In the genomic region with DNA sequence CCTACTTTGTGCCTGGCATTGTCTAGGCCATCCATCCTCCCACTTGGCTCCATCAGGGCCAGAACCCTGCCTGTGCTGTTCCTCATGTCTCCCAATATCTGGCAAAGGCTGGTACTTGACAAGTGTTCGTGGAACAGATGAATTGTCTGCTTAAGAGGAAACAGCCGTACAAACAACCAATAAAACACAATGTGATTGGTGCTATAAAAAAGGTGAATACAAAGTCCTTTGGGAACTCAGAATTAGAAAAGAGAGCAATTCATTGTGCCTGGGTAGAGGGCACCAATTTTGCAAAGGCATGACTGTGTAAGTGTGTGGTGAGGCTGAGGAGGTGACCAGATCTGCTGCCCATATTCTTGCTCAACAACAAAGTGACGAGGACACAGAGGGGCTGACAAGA, we compare ENCODE assay signal across 34 cellular contexts.
"Had no signal": no experiment of that assay in that cellular context is flagged by ENCODE, and none has a peak within 500 bp of the region (broad histone marks: within the 10 kb centered on the region; RNA-seq: fewer than 3 reads in every experiment).

No MANE protein-coding gene starts in this region.

- ATAC-seq: activated CD8-positive, alpha-beta memory T cell treated with anti-CD3 and anti-CD28 coated beads, Interleukin-2, amount 10 ng/mL, durations not matched to agents 7 days and 5 days; activated CD8-positive, alpha-beta T cell treated with anti-CD3 and anti-CD28 coated beads, Interleukin-2, amount 10 ng/mL, durations not matched to agents 7 days and 5 days; activated naive CD8-positive, alpha-beta T cell treated with anti-CD3 and anti-CD28 coated beads, Interleukin-2, amount 50 U/mL, for 24 hours; body of pancreas had no signal

- H3K9me3 Mint-ChIP-seq: activated B cell treated with CpG ODN at 0.5 μM for 24 hours; activated CD4-positive, alpha-beta memory T cell treated with anti-CD3 and anti-CD28 coated beads, Interleukin-2, amount 10 ng/mL, durations not matched to agents 7 days and 5 days; activated CD4-positive, alpha-beta T cell treated with anti-CD3 and anti-CD28 coated beads, Interleukin-2, amount 10 ng/mL, durations not matched to agents 24 days and 14 days; activated naive CD4-positive, alpha-beta T cell treated with anti-CD3 and anti-CD28 coated beads, Interleukin-2, amount 10 ng/mL, durations not matched to agents 7 days and 5 days; activated naive CD4-positive, alpha-beta T cell treated with anti-CD3 and anti-CD28 coated beads, Interleukin-2, amount 50 U/mL, for 24 hours; activated naive CD8-positive, alpha-beta T cell treated with anti-CD3 and anti-CD28 coated beads, Interleukin-2, amount 10 ng/mL, durations not matched to agents 7 days and 5 days; activated naive CD8-positive, alpha-beta T cell treated with anti-CD3 and anti-CD28 coated beads, Interleukin-2, amount 50 U/mL, for 24 hours; activated T-cell treated with anti-CD3 and anti-CD28 coated beads, Interleukin-2, amount 50 U/mL, for 24 hours; activated T-helper 2 cell treated with anti-CD3 and anti-CD28 coated beads, Interferon-gamma antibody, Interleukin-2, Interleukin-4, amounts not matched to agents 10 μg/mL and 5 μg/mL and 100 μg/mL, durations not matched to agents 14 hours and 24 hours and 36 hours; T-helper 1 cell treated with Interleukin-12 subunit alpha and Interleukin-12 subunit beta and Interleukin-4 antibody, amounts not matched to agents 30 μg/mL and 1 μg/mL, for 36 hours; T-helper 2 cell treated with Interferon-gamma antibody and Interleukin-4, amounts not matched to agents 5 μg/mL and 100 μg/mL, for 36 hours had no signal

- H3K27ac ChIP-seq: body of pancreas, brain microvascular endothelial cell, breast epithelium, VCaP had no signal

- H3K4me3 Mint-ChIP-seq: activated B cell treated with CpG ODN at 0.5 μM for 24 hours; activated CD4-positive, alpha-beta memory T cell treated with anti-CD3 and anti-CD28 coated beads, Interleukin-2, amount 10 ng/mL, durations not matched to agents 7 days and 5 days; activated CD4-positive, alpha-beta T cell treated with anti-CD3 and anti-CD28 coated beads, Interleukin-2, amount 10 ng/mL, durations not matched to agents 24 days and 14 days; activated CD8-positive, alpha-beta memory T cell treated with anti-CD3 and anti-CD28 coated beads, Interleukin-2, amount 10 ng/mL, durations not matched to agents 7 days and 5 days; activated CD8-positive, alpha-beta T cell treated with anti-CD3 and anti-CD28 coated beads, Interleukin-2, amount 10 ng/mL, durations not matched to agents 7 days and 5 days; activated naive CD4-positive, alpha-beta T cell treated with anti-CD3 and anti-CD28 coated beads, Interleukin-2, amount 10 ng/mL, durations not matched to agents 7 days and 5 days; activated naive CD4-positive, alpha-beta T cell treated with anti-CD3 and anti-CD28 coated beads, Interleukin-2, amount 50 U/mL, for 24 hours; activated naive CD8-positive, alpha-beta T cell; activated naive CD8-positive, alpha-beta T cell treated with anti-CD3 and anti-CD28 coated beads, Interleukin-2, amount 10 ng/mL, durations not matched to agents 7 days and 5 days; activated naive CD8-positive, alpha-beta T cell treated with anti-CD3 and anti-CD28 coated beads, Interleukin-2, amount 50 U/mL, for 24 hours; activated T-cell treated with anti-CD3 and anti-CD28 coated beads, Interleukin-2, amount 50 U/mL, for 24 hours; T-helper 1 cell treated with Interleukin-12 subunit alpha and Interleukin-12 subunit beta and Interleukin-4 antibody, amounts not matched to agents 30 μg/mL and 1 μg/mL, for 36 hours; T-helper 2 cell treated with Interferon-gamma antibody and Interleukin-4, amounts not matched to agents 5 μg/mL and 100 μg/mL, for 36 hours had no signal

- H3K36me3 Mint-ChIP-seq: activated CD8-positive, alpha-beta memory T cell treated with anti-CD3 and anti-CD28 coated beads, Interleukin-2, amount 10 ng/mL, durations not matched to agents 7 days and 5 days; activated naive CD4-positive, alpha-beta T cell treated with anti-CD3 and anti-CD28 coated beads, Interleukin-2, amount 10 ng/mL, durations not matched to agents 7 days and 5 days; activated naive CD4-positive, alpha-beta T cell treated with anti-CD3 and anti-CD28 coated beads, Interleukin-2, amount 50 U/mL, for 24 hours; activated naive CD8-positive, alpha-beta T cell; activated naive CD8-positive, alpha-beta T cell treated with anti-CD3 and anti-CD28 coated beads, Interleukin-2, amount 10 ng/mL, durations not matched to agents 7 days and 5 days had no signal

- H3K9me3 ChIP-seq: body of pancreas, breast epithelium had no signal

- H3K36me3 ChIP-seq: brain microvascular endothelial cell, breast epithelium had no signal

- H3K27me3 Mint-ChIP-seq: activated B cell treated with CpG ODN at 0.5 μM for 24 hours; activated CD4-positive, alpha-beta memory T cell treated with anti-CD3 and anti-CD28 coated beads, Interleukin-2, amount 10 ng/mL, durations not matched to agents 7 days and 5 days; activated CD4-positive, alpha-beta T cell treated with anti-CD3 and anti-CD28 coated beads, Interleukin-2, amount 10 ng/mL, durations not matched to agents 24 days and 14 days; activated CD8-positive, alpha-beta memory T cell treated with anti-CD3 and anti-CD28 coated beads, Interleukin-2, amount 10 ng/mL, durations not matched to agents 7 days and 5 days; activated naive CD4-positive, alpha-beta T cell treated with anti-CD3 and anti-CD28 coated beads, Interleukin-2, amount 10 ng/mL, durations not matched to agents 7 days and 5 days; activated naive CD4-positive, alpha-beta T cell treated with anti-CD3 and anti-CD28 coated beads, Interleukin-2, amount 50 U/mL, for 24 hours; activated naive CD8-positive, alpha-beta T cell treated with anti-CD3 and anti-CD28 coated beads, Interleukin-2, amount 10 ng/mL, durations not matched to agents 7 days and 5 days; activated naive CD8-positive, alpha-beta T cell treated with anti-CD3 and anti-CD28 coated beads, Interleukin-2, amount 50 U/mL, for 24 hours; activated T-cell treated with anti-CD3 and anti-CD28 coated beads, Interleukin-2, amount 50 U/mL, for 24 hours had no signal

- DNase-seq: activated B cell treated with CpG ODN at 0.5 μM for 24 hours; activated CD4-positive, alpha-beta memory T cell treated with anti-CD3 and anti-CD28 coated beads, Interleukin-2, amount 10 ng/mL, durations not matched to agents 7 days and 5 days; activated CD4-positive, alpha-beta T cell treated with anti-CD3 and anti-CD28 coated beads for 4 hours; activated CD4-positive, alpha-beta T cell treated with anti-CD3 and anti-CD28 coated beads, Interleukin-2, amount 10 ng/mL, durations not matched to agents 24 days and 14 days; activated CD4-positive, alpha-beta T cell treated with anti-CD3 and anti-CD28 coated beads, Interleukin-2, amount 50 U/mL, for 1 hour; activated CD4-positive, alpha-beta T cell treated with anti-CD3 and anti-CD28 coated beads, Interleukin-2, amount 50 U/mL, for 4 hours; activated CD4-positive, CD25-positive, alpha-beta regulatory T cell treated with anti-CD3 and anti-CD28 coated beads, Interleukin-2, amount 50 U/mL, for 72 hours; activated CD8-positive, alpha-beta memory T cell treated with anti-CD3 and anti-CD28 coated beads for 24 hours; activated CD8-positive, alpha-beta memory T cell treated with anti-CD3 and anti-CD28 coated beads, Interleukin-2, amount 10 ng/mL, durations not matched to agents 7 days and 5 days; activated CD8-positive, alpha-beta memory T cell treated with anti-CD3 and anti-CD28 coated beads, Interleukin-2, amount 50 U/mL, for 48 hours; activated CD8-positive, alpha-beta T cell treated with anti-CD3 and anti-CD28 coated beads, Interleukin-2, amount 10 ng/mL, durations not matched to agents 7 days and 5 days; activated effector memory CD4-positive, alpha-beta T cell treated with Interleukin-2 at 50 U/mL for 16 hours; activated gamma-delta T cell; activated naive CD4-positive, alpha-beta T cell treated with anti-CD3 and anti-CD28 coated beads, Interleukin-2, amount 10 ng/mL, durations not matched to agents 7 days and 5 days; activated naive CD4-positive, alpha-beta T cell treated with Interleukin-2 at 50 U/mL for 16 hours; activated naive CD8-positive, alpha-beta T cell treated with anti-CD3 and anti-CD28 coated beads, Interleukin-2, amount 10 ng/mL, durations not matched to agents 7 days and 5 days; activated naive CD8-positive, alpha-beta T cell treated with anti-CD3 and anti-CD28 coated beads, Interleukin-2, amount 50 U/mL, for 24 hours; activated T-cell treated with anti-CD3 and anti-CD28 coated beads, Interleukin-2, amount 50 U/mL, for 24 hours; activated T-cell treated with anti-CD3 and anti-CD28 coated beads, Interleukin-2, amount 50 U/mL, for 48 hours; aorta; body of pancreas; brain microvascular endothelial cell; central memory CD4-positive, alpha-beta T cell; SW 1271; T-helper 1 cell; T-helper 2 cell; T-helper 9 cell had no signal

- H3K4me3 ChIP-seq: body of pancreas, breast epithelium had no signal

- H3K4me1 ChIP-seq: body of pancreas, breast epithelium had no signal

- H3K27ac Mint-ChIP-seq: activated B cell treated with CpG ODN at 0.5 μM for 24 hours; activated CD4-positive, alpha-beta memory T cell treated with anti-CD3 and anti-CD28 coated beads, Interleukin-2, amount 10 ng/mL, durations not matched to agents 7 days and 5 days; activated CD4-positive, alpha-beta T cell treated with anti-CD3 and anti-CD28 coated beads, Interleukin-2, amount 10 ng/mL, durations not matched to agents 24 days and 14 days; activated CD8-positive, alpha-beta memory T cell treated with anti-CD3 and anti-CD28 coated beads, Interleukin-2, amount 10 ng/mL, durations not matched to agents 7 days and 5 days; activated CD8-positive, alpha-beta T cell treated with anti-CD3 and anti-CD28 coated beads, Interleukin-2, amount 10 ng/mL, durations not matched to agents 7 days and 5 days; activated naive CD4-positive, alpha-beta T cell treated with anti-CD3 and anti-CD28 coated beads, Interleukin-2, amount 10 ng/mL, durations not matched to agents 7 days and 5 days; activated naive CD4-positive, alpha-beta T cell treated with anti-CD3 and anti-CD28 coated beads, Interleukin-2, amount 50 U/mL, for 24 hours; activated naive CD8-positive, alpha-beta T cell; activated naive CD8-positive, alpha-beta T cell treated with anti-CD3 and anti-CD28 coated beads, Interleukin-2, amount 10 ng/mL, durations not matched to agents 7 days and 5 days; activated naive CD8-positive, alpha-beta T cell treated with anti-CD3 and anti-CD28 coated beads, Interleukin-2, amount 50 U/mL, for 24 hours; activated T-cell treated with anti-CD3 and anti-CD28 coated beads, Interleukin-2, amount 50 U/mL, for 24 hours; activated T-helper 2 cell treated with anti-CD3 and anti-CD28 coated beads, Interferon-gamma antibody, Interleukin-2, Interleukin-4, amounts not matched to agents 10 μg/mL and 5 μg/mL and 100 μg/mL, durations not matched to agents 14 hours and 24 hours and 36 hours; T-helper 1 cell treated with Interleukin-12 subunit alpha and Interleukin-12 subunit beta and Interleukin-4 antibody, amounts not matched to agents 30 μg/mL and 1 μg/mL, for 36 hours; T-helper 2 cell treated with Interferon-gamma antibody and Interleukin-4, amounts not matched to agents 5 μg/mL and 100 μg/mL, for 36 hours had no signal

- H3K27me3 ChIP-seq: body of pancreas, brain microvascular endothelial cell, breast epithelium had no signal

- H3K4me1 Mint-ChIP-seq: activated B cell treated with CpG ODN at 0.5 μM for 24 hours; activated CD4-positive, alpha-beta memory T cell treated with anti-CD3 and anti-CD28 coated beads, Interleukin-2, amount 10 ng/mL, durations not matched to agents 7 days and 5 days; activated CD4-positive, alpha-beta T cell treated with anti-CD3 and anti-CD28 coated beads, Interleukin-2, amount 10 ng/mL, durations not matched to agents 24 days and 14 days; activated CD8-positive, alpha-beta memory T cell treated with anti-CD3 and anti-CD28 coated beads, Interleukin-2, amount 10 ng/mL, durations not matched to agents 7 days and 5 days; activated naive CD4-positive, alpha-beta T cell treated with anti-CD3 and anti-CD28 coated beads, Interleukin-2, amount 10 ng/mL, durations not matched to agents 7 days and 5 days; activated naive CD4-positive, alpha-beta T cell treated with anti-CD3 and anti-CD28 coated beads, Interleukin-2, amount 50 U/mL, for 24 hours; activated naive CD8-positive, alpha-beta T cell treated with anti-CD3 and anti-CD28 coated beads, Interleukin-2, amount 10 ng/mL, durations not matched to agents 7 days and 5 days; activated naive CD8-positive, alpha-beta T cell treated with anti-CD3 and anti-CD28 coated beads, Interleukin-2, amount 50 U/mL, for 24 hours had no signal
